Comparison of ENCODE assay signal across 8 cellular contexts in the genomic region with DNA sequence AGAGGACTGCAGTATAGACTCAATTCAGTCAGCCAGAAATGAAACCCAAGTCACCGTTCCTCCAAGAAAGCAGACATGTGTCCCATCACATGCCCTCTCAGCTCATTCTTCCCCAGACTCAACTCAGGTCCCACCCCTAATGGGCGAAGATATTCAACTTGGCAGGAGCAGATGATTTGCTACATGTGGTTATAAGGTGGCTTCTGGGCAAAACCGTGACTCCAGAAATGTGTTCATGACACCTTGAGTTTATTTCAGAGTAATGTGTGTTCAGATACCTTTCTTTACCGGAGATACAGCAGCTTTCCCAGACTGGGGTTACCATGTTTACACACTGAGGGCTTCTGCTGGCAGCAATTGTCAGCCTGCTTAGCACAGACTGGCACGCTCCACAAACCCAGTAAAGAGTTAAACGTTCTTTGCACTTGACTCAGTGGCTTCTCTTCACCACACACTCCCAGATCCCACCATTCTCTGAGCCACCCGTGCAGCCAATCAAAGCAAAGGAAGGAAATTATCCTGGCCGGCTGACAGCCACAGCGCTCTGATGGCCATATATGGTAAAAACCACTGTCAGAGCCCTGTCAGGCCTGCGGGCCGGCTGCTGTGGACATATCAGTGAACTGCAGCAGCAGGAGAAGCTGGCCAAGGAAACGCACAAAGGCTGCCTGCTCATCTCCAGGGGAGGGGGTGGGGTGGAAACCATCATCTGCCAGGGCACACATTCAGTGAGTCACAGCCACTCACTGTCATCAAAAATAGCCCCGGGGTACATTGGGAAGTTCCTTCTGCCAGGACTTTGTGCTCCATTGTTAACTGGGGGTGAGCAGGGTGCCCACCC. TPM values are rescaled to one million over a fixed set of nuclear protein-coding genes. Genes with fewer than 3 reads are reported as not detected.
DNase-seq lines count a peak whose midpoint lies in the region; ATAC-seq and TF ChIP-seq lines count a peak whose summit lies in the region.

No MANE protein-coding gene starts in this region.

- H3K9me3 ChIP-seq in colonic mucosa = no peaks in the 10 kb centered on the region

- ATAC-seq in GM19043 (IDR thresholded peaks at IDR 0.05; ENCODE audit: low read depth, unreplicated experiment) = peak; percentile 67
- ATAC-seq in HG03439 (IDR thresholded peaks at IDR 0.05; ENCODE audit: unreplicated experiment) = peak; percentile 68
- ATAC-seq in left lobe of liver = peak; percentile 96

- H3K36me3 ChIP-seq in colonic mucosa = no peaks in the 10 kb centered on the region

- intact Hi-C loops in colonic mucosa (cut with DNase I) = no loop called here

- no peaks in the 10 kb centered on the region for H3K27me3 ChIP-seq in colonic mucosa

- peak; percentile 98 for DNase-seq in Ammon's horn (ENCODE audit: low spot score)
- DNase-seq in NCI-H510A treated with DMSO at 0.1 percent for 48 hours (lab: John Stamatoyannopoulos, UW) = peak; percentile 91
- DNase-seq in activated CD4-positive, alpha-beta T cell treated with anti-CD3 and anti-CD28 coated beads for 48 hours = peak; percentile 89
- DNase-seq in colonic mucosa = peak; percentile 86
- DNase-seq in left lobe of liver (ENCODE audit: low spot score) = peak; percentile 86
- peak; percentile 76 to 82 for DNase-seq in stimulated activated CD4-positive, alpha-beta T cell treated with anti-CD3 and anti-CD28 coated beads, Interleukin-2, amount 100 ng/mL, for 24 hours

- peak overlapping the region; percentile 3 for H3K4me3 ChIP-seq in colonic mucosa

- peak overlapping the region; percentile 41 to 84 for H3K9ac ChIP-seq in colonic mucosa (ENCODE audit: low read depth in 2 of 2, low read length in 2 of 2)

- peaks cover 8% of the 10 kb centered on the region for H3K4me1 ChIP-seq in colonic mucosa

- TF ChIP-seq CTCF in colonic mucosa (IDR thresholded peaks at IDR 0.05) = peak; percentile 33

- H3K27ac ChIP-seq in colonic mucosa = peak overlapping the region; percentile 67

RNA-seq across cellular contexts. Expression of a gene that starts 39.9 kb away (rescaled TPM):
- total RNA-seq in colonic mucosa (100 to 1,000 TPM; 112 to 166 TPM), left lobe of liver (39.2 TPM)

RNA-seq across cellular contexts. Expression of a gene that starts 57.7 kb away (rescaled TPM):
- total RNA-seq in colonic mucosa = 1 to 10 TPM; 2.5 to 4.4 TPM
- total RNA-seq in left lobe of liver = 2.4 TPM

Comparison
In these comparisons a context has a peak if more than half of its experiments do, and no peak if none do; other contexts are left out.
1. Peak in every context shown above with its lines: DNase-seq, ATAC-seq, H3K4me3 ChIP-seq and H3K27ac ChIP-seq.